In genomic region chr7:17534348-17534747, GRCh38 we compare ENCODE assay signal across 19 cellular contexts.
"Had no signal": no experiment of that assay in that cellular context is flagged by ENCODE, and none has a peak within 500 bp of the region (broad histone marks: within the 10 kb centered on the region; RNA-seq: fewer than 3 reads in every experiment).

No MANE protein-coding gene starts in this region.

- H3K36me3 ChIP-seq: esophagus muscularis mucosa, gastroesophageal sphincter, heart left ventricle, left lung, sigmoid colon had no signal

- H3K4me3 ChIP-seq: coronary artery, esophagus muscularis mucosa, gastroesophageal sphincter, heart left ventricle, hepatocyte, left lung, sigmoid colon had no signal

- H3K9me3 ChIP-seq: esophagus muscularis mucosa, gastroesophageal sphincter, heart left ventricle, left lung, sigmoid colon had no signal

- H3K4me1 ChIP-seq: gastroesophageal sphincter, parathyroid adenoma, sigmoid colon had no signal

- H3K27me3 ChIP-seq: esophagus muscularis mucosa, foreskin keratinocyte, gastroesophageal sphincter, heart left ventricle, hepatocyte, left lung, sigmoid colon had no signal

- H3K79me2 ChIP-seq: parathyroid adenoma had no signal

- FAIRE-seq: endothelial cell of umbilical vein had no signal

- DNase-seq: dermis blood vessel endothelial cell; effector memory CD4-positive, alpha-beta T cell; foreskin keratinocyte; heart left ventricle; left cardiac atrium; left lung; mammary epithelial cell; natural killer cell; occipital lobe; sigmoid colon; stimulated activated CD4-positive, alpha-beta T cell treated with anti-CD3 and anti-CD28 coated beads, Interleukin-15, amount 100 ng/mL, for 24 hours; stimulated activated CD4-positive, alpha-beta T cell treated with anti-CD3 and anti-CD28 coated beads, Interleukin-2, amount 100 ng/mL, for 48 hours; stimulated activated naive B cell treated with anti-CD40 and anti-IgM and Interleukin-4, amounts not matched to agents 10 μg/mL and 1 μg/mL and 100 μg/mL, for 72 hours had no signal

- H3K27ac ChIP-seq: coronary artery, esophagus muscularis mucosa, foreskin keratinocyte, gastroesophageal sphincter, heart left ventricle, hepatocyte, left lung, parathyroid adenoma, sigmoid colon had no signal

- H2AFZ ChIP-seq: hepatocyte, parathyroid adenoma had no signal

- H3K9ac ChIP-seq: parathyroid adenoma had no signal

- H3K4me2 ChIP-seq: hepatocyte had no signal

- ATAC-seq: foreskin keratinocyte; gastroesophageal sphincter; heart left ventricle; left cardiac atrium; left lung; natural killer cell; stimulated activated naive B cell treated with anti-CD40 and anti-IgM and Interleukin-4, amounts not matched to agents 10 μg/mL and 1 μg/mL and 100 μg/mL, for 72 hours had no signal
